Comparison of ENCODE assay signal across 1 cellular context in the genomic region with DNA sequence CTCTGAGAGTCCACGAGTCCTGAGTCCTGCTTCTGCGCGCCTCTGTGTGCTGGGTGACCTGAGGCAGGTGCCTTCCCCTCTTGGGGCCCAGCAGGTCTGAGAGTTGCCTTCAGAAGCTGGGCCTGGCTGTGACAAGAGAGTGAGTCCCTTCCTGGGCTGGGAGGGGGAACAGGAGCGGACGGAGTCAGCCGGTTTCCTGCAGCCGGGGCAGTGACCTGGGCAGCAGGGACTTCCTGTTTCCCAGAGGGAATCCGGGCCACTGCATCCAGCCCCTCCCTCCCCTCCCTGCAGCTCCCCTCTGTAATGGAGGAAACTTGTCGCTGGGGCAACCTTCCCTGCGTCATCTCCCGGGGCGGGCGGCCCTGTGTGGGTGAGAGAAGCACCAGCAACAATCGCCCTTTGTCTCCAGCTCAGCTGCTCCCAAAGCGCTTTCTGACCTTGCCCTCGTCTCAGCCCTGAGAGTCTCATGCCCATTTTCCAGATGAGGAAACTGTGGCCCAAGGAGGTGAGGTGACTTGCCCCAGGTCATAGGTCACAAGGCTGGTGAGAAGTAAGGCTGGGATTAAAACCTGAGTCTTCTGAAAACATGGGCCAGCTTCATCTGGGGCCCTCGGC.
TF ChIP-seq lines count a peak whose summit lies in the region.

No MANE protein-coding gene starts in this region.

TF ChIP-seq in HepG2, 621 proteins besides CTCF, POLR2A, EP300 and RAD21 (continued from another document and continues in another):
- TF ChIP-seq ZNF44 (CRISPR knock-in tag; IDR thresholded peaks at IDR 0.05) (no peak), PRPF4 (IDR thresholded peaks at IDR 0.05; ENCODE audit: low read depth, low read length, poor library complexity, severe bottlenecking) (no peak), MBD4 (IDR thresholded peaks at IDR 0.05; ENCODE audit: borderline replicate concordance, low read length) (no peak), MED8 (CRISPR knock-in tag; IDR thresholded peaks at IDR 0.05; ENCODE audit: insufficient replicate concordance) (peak; percentile 38), ZFP90 (CRISPR knock-in tag; IDR thresholded peaks at IDR 0.05; ENCODE audit: borderline replicate concordance) (0 out of 2 replicates have a peak, but pooled peaks have one; percentile 38), THAP11 (CRISPR knock-in tag; IDR thresholded peaks at IDR 0.05) (peak; percentile 82), ZNF589 (CRISPR knock-in tag; conservative IDR thresholded peaks at IDR 0.05) (no peak), KDM3A (CRISPR knock-in tag; IDR thresholded peaks at IDR 0.05; ENCODE audit: low read depth) (0 out of 2 replicates have a peak, but pooled peaks have one; percentile 33), RELA (CRISPR knock-in tag; IDR thresholded peaks at IDR 0.05) (no peak), AKAP8 (CRISPR knock-in tag; IDR thresholded peaks at IDR 0.05) (0 out of 2 replicates have a peak, but pooled peaks have one; percentile 34), ZNF543 (CRISPR knock-in tag; IDR thresholded peaks at IDR 0.05) (no peak), NFIB (CRISPR knock-in tag; IDR thresholded peaks at IDR 0.05; ENCODE audit: borderline replicate concordance) (no peak), DNMT1 (CRISPR knock-in tag; IDR thresholded peaks at IDR 0.05) (no peak), HDAC2 (CRISPR knock-in tag; IDR thresholded peaks at IDR 0.05) (peak; percentile 26; the same call in 1 of the 2 replicates), RBM39 (IDR thresholded peaks at IDR 0.05; ENCODE audit: low read depth, low read length, poor library complexity, severe bottlenecking) (peak; percentile 35), MIER2 (CRISPR knock-in tag; IDR thresholded peaks at IDR 0.05) (0 out of 2 replicates have a peak, but pooled peaks have one; percentile 20), ESRRA (CRISPR knock-in tag; IDR thresholded peaks at IDR 0.05; ENCODE audit: low read depth) (peak; percentile 88), SOX5 (CRISPR knock-in tag; IDR thresholded peaks at IDR 0.05; ENCODE audit: borderline replicate concordance) (peak; percentile 77), SRSF1 (optimal IDR thresholded peaks at IDR 0.05; ENCODE audit: low read depth, low read length) (peak; percentile 42), TCF7L2 (IDR thresholded peaks at IDR 0.05; ENCODE audit: low read depth, low read length) (no peak), HCFC1 (IDR thresholded peaks at IDR 0.05; ENCODE audit: low read depth, low read length) (no peak), SIN3A (IDR thresholded peaks at IDR 0.05; ENCODE audit: borderline replicate concordance, low read depth, low read length) (no peak), SOX6 (IDR thresholded peaks at IDR 0.05) (no peak), SOX6 (CRISPR knock-in tag; IDR thresholded peaks at IDR 0.05) (peak; percentile 87), ZSCAN29 (CRISPR knock-in tag; conservative IDR thresholded peaks at IDR 0.05) (no peak), SMAD3 (CRISPR knock-in tag; IDR thresholded peaks at IDR 0.05) (no peak), ZNF17 (CRISPR knock-in tag; IDR thresholded peaks at IDR 0.05) (no peak), ZNF703 (CRISPR knock-in tag; IDR thresholded peaks at IDR 0.05; ENCODE audit: borderline replicate concordance) (no peak), BORCS8-MEF2B (CRISPR knock-in tag; IDR thresholded peaks at IDR 0.05) (no peak), ZNF251 (CRISPR knock-in tag; IDR thresholded peaks at IDR 0.05) (no peak), ZFX (CRISPR knock-in tag; IDR thresholded peaks at IDR 0.05; ENCODE audit: low read depth) (peak; percentile 48; the same call in 1 of the 2 replicates), TBX2 (CRISPR knock-in tag; IDR thresholded peaks at IDR 0.05; ENCODE audit: borderline replicate concordance) (peak; percentile 51; the same call in 1 of the 2 replicates), FIP1L1 (IDR thresholded peaks at IDR 0.05; ENCODE audit: borderline replicate concordance, insufficient read depth, low read depth, low read length) (no peak)
- TF ChIP-seq, protein P1, sequence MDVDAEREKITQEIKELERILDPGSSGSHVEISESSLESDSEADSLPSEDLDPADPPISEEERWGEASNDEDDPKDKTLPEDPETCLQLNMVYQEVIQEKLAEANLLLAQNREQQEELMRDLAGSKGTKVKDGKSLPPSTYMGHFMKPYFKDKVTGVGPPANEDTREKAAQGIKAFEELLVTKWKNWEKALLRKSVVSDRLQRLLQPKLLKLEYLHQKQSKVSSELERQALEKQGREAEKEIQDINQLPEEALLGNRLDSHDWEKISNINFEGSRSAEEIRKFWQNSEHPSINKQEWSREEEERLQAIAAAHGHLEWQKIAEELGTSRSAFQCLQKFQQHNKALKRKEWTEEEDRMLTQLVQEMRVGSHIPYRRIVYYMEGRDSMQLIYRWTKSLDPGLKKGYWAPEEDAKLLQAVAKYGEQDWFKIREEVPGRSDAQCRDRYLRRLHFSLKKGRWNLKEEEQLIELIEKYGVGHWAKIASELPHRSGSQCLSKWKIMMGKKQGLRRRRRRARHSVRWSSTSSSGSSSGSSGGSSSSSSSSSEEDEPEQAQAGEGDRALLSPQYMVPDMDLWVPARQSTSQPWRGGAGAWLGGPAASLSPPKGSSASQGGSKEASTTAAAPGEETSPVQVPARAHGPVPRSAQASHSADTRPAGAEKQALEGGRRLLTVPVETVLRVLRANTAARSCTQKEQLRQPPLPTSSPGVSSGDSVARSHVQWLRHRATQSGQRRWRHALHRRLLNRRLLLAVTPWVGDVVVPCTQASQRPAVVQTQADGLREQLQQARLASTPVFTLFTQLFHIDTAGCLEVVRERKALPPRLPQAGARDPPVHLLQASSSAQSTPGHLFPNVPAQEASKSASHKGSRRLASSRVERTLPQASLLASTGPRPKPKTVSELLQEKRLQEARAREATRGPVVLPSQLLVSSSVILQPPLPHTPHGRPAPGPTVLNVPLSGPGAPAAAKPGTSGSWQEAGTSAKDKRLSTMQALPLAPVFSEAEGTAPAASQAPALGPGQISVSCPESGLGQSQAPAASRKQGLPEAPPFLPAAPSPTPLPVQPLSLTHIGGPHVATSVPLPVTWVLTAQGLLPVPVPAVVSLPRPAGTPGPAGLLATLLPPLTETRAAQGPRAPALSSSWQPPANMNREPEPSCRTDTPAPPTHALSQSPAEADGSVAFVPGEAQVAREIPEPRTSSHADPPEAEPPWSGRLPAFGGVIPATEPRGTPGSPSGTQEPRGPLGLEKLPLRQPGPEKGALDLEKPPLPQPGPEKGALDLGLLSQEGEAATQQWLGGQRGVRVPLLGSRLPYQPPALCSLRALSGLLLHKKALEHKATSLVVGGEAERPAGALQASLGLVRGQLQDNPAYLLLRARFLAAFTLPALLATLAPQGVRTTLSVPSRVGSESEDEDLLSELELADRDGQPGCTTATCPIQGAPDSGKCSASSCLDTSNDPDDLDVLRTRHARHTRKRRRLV (CRISPR knock-in tag; IDR thresholded peaks at IDR 0.05): no peak
- TF ChIP-seq, protein P2, sequence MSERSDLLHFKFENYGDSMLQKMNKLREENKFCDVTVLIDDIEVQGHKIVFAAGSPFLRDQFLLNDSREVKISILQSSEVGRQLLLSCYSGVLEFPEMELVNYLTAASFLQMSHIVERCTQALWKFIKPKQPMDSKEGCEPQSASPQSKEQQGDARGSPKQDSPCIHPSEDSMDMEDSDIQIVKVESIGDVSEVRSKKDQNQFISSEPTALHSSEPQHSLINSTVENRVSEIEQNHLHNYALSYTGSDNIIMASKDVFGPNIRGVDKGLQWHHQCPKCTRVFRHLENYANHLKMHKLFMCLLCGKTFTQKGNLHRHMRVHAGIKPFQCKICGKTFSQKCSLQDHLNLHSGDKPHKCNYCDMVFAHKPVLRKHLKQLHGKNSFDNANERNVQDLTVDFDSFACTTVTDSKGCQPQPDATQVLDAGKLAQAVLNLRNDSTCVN (CRISPR knock-in tag; IDR thresholded peaks at IDR 0.05; ENCODE audit: borderline replicate concordance): no peak
- TF ChIP-seq, protein P3, sequence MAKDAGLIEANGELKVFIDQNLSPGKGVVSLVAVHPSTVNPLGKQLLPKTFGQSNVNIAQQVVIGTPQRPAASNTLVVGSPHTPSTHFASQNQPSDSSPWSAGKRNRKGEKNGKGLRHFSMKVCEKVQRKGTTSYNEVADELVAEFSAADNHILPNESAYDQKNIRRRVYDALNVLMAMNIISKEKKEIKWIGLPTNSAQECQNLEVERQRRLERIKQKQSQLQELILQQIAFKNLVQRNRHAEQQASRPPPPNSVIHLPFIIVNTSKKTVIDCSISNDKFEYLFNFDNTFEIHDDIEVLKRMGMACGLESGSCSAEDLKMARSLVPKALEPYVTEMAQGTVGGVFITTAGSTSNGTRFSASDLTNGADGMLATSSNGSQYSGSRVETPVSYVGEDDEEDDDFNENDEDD (CRISPR knock-in tag; IDR thresholded peaks at IDR 0.05; ENCODE audit: borderline replicate concordance): no peak
- TF ChIP-seq, protein P4, sequence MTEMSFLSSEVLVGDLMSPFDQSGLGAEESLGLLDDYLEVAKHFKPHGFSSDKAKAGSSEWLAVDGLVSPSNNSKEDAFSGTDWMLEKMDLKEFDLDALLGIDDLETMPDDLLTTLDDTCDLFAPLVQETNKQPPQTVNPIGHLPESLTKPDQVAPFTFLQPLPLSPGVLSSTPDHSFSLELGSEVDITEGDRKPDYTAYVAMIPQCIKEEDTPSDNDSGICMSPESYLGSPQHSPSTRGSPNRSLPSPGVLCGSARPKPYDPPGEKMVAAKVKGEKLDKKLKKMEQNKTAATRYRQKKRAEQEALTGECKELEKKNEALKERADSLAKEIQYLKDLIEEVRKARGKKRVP (CRISPR knock-in tag; IDR thresholded peaks at IDR 0.05): no peak
- TF ChIP-seq, protein P5, sequence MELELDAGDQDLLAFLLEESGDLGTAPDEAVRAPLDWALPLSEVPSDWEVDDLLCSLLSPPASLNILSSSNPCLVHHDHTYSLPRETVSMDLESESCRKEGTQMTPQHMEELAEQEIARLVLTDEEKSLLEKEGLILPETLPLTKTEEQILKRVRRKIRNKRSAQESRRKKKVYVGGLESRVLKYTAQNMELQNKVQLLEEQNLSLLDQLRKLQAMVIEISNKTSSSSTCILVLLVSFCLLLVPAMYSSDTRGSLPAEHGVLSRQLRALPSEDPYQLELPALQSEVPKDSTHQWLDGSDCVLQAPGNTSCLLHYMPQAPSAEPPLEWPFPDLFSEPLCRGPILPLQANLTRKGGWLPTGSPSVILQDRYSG (CRISPR knock-in tag; IDR thresholded peaks at IDR 0.05): no peak
- TF ChIP-seq, protein P6, sequence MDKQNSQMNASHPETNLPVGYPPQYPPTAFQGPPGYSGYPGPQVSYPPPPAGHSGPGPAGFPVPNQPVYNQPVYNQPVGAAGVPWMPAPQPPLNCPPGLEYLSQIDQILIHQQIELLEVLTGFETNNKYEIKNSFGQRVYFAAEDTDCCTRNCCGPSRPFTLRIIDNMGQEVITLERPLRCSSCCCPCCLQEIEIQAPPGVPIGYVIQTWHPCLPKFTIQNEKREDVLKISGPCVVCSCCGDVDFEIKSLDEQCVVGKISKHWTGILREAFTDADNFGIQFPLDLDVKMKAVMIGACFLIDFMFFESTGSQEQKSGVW (CRISPR knock-in tag; IDR thresholded peaks at IDR 0.05; ENCODE audit: borderline replicate concordance): no peak
- TF ChIP-seq, protein P7, sequence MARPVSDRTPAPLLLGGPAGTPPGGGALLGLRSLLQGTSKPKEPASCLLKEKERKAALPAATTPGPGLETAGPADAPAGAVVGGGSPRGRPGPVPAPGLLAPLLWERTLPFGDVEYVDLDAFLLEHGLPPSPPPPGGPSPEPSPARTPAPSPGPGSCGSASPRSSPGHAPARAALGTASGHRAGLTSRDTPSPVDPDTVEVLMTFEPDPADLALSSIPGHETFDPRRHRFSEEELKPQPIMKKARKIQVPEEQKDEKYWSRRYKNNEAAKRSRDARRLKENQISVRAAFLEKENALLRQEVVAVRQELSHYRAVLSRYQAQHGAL (CRISPR knock-in tag; IDR thresholded peaks at IDR 0.05; ENCODE audit: not compliant biosample characterization): no peak
- TF ChIP-seq, protein P8, sequence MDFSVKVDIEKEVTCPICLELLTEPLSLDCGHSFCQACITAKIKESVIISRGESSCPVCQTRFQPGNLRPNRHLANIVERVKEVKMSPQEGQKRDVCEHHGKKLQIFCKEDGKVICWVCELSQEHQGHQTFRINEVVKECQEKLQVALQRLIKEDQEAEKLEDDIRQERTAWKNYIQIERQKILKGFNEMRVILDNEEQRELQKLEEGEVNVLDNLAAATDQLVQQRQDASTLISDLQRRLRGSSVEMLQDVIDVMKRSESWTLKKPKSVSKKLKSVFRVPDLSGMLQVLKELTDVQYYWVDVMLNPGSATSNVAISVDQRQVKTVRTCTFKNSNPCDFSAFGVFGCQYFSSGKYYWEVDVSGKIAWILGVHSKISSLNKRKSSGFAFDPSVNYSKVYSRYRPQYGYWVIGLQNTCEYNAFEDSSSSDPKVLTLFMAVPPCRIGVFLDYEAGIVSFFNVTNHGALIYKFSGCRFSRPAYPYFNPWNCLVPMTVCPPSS (IDR thresholded peaks at IDR 0.05): no peak
- TF ChIP-seq, protein P9, sequence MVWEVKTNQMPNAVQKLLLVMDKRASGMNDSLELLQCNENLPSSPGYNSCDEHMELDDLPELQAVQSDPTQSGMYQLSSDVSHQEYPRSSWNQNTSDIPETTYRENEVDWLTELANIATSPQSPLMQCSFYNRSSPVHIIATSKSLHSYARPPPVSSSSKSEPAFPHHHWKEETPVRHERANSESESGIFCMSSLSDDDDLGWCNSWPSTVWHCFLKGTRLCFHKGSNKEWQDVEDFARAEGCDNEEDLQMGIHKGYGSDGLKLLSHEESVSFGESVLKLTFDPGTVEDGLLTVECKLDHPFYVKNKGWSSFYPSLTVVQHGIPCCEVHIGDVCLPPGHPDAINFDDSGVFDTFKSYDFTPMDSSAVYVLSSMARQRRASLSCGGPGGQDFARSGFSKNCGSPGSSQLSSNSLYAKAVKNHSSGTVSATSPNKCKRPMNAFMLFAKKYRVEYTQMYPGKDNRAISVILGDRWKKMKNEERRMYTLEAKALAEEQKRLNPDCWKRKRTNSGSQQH (CRISPR knock-in tag; IDR thresholded peaks at IDR 0.05; ENCODE audit: low read depth): 0 out of 2 replicates have a peak, but pooled peaks have one; percentile 34
- TF ChIP-seq, protein P10, sequence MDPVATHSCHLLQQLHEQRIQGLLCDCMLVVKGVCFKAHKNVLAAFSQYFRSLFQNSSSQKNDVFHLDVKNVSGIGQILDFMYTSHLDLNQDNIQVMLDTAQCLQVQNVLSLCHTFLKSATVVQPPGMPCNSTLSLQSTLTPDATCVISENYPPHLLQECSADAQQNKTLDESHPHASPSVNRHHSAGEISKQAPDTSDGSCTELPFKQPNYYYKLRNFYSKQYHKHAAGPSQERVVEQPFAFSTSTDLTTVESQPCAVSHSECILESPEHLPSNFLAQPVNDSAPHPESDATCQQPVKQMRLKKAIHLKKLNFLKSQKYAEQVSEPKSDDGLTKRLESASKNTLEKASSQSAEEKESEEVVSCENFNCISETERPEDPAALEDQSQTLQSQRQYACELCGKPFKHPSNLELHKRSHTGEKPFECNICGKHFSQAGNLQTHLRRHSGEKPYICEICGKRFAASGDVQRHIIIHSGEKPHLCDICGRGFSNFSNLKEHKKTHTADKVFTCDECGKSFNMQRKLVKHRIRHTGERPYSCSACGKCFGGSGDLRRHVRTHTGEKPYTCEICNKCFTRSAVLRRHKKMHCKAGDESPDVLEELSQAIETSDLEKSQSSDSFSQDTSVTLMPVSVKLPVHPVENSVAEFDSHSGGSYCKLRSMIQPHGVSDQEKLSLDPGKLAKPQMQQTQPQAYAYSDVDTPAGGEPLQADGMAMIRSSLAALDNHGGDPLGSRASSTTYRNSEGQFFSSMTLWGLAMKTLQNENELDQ (CRISPR knock-in tag; IDR thresholded peaks at IDR 0.05; ENCODE audit: borderline replicate concordance): no peak
- TF ChIP-seq, protein P11, sequence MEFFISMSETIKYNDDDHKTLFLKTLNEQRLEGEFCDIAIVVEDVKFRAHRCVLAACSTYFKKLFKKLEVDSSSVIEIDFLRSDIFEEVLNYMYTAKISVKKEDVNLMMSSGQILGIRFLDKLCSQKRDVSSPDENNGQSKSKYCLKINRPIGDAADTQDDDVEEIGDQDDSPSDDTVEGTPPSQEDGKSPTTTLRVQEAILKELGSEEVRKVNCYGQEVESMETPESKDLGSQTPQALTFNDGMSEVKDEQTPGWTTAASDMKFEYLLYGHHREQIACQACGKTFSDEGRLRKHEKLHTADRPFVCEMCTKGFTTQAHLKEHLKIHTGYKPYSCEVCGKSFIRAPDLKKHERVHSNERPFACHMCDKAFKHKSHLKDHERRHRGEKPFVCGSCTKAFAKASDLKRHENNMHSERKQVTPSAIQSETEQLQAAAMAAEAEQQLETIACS (CRISPR knock-in tag; IDR thresholded peaks at IDR 0.05): no peak
